ENCODE assay signal across 37 cellular contexts in the genomic region with DNA sequence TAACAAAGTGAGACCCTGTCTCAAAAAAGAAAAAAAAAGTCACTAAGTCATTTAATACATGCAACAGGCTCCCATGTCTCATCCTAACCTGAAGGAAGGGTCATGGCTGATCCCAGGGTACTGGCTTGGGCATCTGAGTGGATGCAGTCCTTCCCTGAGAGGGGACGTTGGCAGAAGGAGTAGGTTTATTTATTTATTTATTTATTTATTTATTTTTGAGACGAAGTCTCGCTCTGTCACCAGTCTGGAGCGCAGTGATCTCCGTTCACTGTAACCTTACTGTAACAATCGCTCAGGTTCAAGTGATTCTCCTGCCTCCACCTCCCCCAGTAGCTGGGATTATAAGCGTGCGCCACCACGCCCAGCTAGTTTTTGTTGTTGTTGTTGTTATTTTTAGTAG. TPM values are rescaled to one million over a fixed set of nuclear protein-coding genes. Genes with fewer than 3 reads are reported as not detected.
"Had no signal": no experiment of that assay in that cellular context is flagged by ENCODE, and none has a peak within 500 bp of the region (broad histone marks: within the 10 kb centered on the region; RNA-seq: fewer than 3 reads in every experiment).

No MANE protein-coding gene starts in this region.

- H3K9me3 Mint-ChIP-seq: activated B cell treated with CpG ODN at 0.5 μM for 24 hours; activated CD4-positive, alpha-beta memory T cell treated with anti-CD3 and anti-CD28 coated beads for 36 hours; activated CD4-positive, alpha-beta T cell treated with anti-CD3 and anti-CD28 coated beads, Interleukin-2, amount 10 ng/mL, durations not matched to agents 24 days and 14 days; activated CD8-positive, alpha-beta T cell treated with anti-CD3 and anti-CD28 coated beads for 36 hours; activated naive CD4-positive, alpha-beta T cell treated with anti-CD3 and anti-CD28 coated beads for 36 hours; activated naive CD4-positive, alpha-beta T cell treated with anti-CD3 and anti-CD28 coated beads, Interleukin-2, amount 50 U/mL, for 72 hours; activated naive CD8-positive, alpha-beta T cell treated with anti-CD3 and anti-CD28 coated beads for 36 hours; activated T-cell treated with anti-CD3 and anti-CD28 coated beads, Interleukin-2, amount 50 U/mL, for 4 hours; activated T-cell treated with anti-CD3 and anti-CD28 coated beads, Interleukin-2, amount 50 U/mL, for 72 hours; activated T-helper 1 cell treated with anti-CD3 and anti-CD28 coated beads, Interleukin-12 subunit alpha, Interleukin-12 subunit beta, Interleukin-2, Interleukin-4 antibody, amounts not matched to agents 30 ng/mL and 10 ng/mL and 1 ng/mL, durations not matched to agents 14 hours and 24 hours and 36 hours; activated T-helper 17 cell treated with anti-CD3 and anti-CD28 coated beads, Interleukin-2, amount 50 U/mL, for 72 hours; T-helper 1 cell treated with Interleukin-12 subunit alpha and Interleukin-12 subunit beta and Interleukin-4 antibody, amounts not matched to agents 30 μg/mL and 1 μg/mL, for 36 hours; T-helper 2 cell treated with Interferon-gamma antibody and Interleukin-4, amounts not matched to agents 5 μg/mL and 100 μg/mL, for 36 hours had no signal

- H3K4me3 Mint-ChIP-seq: activated B cell treated with CpG ODN at 0.5 μM for 24 hours; activated CD4-positive, alpha-beta memory T cell treated with anti-CD3 and anti-CD28 coated beads for 36 hours; activated CD4-positive, alpha-beta T cell treated with anti-CD3 and anti-CD28 coated beads, Interleukin-2, amount 10 ng/mL, durations not matched to agents 24 days and 14 days; activated CD8-positive, alpha-beta T cell treated with anti-CD3 and anti-CD28 coated beads for 36 hours; activated naive CD4-positive, alpha-beta T cell treated with anti-CD3 and anti-CD28 coated beads for 36 hours; activated naive CD8-positive, alpha-beta T cell treated with anti-CD3 and anti-CD28 coated beads for 36 hours; activated T-cell treated with anti-CD3 and anti-CD28 coated beads, Interleukin-2, amount 50 U/mL, for 4 hours; activated T-cell treated with anti-CD3 and anti-CD28 coated beads, Interleukin-2, amount 50 U/mL, for 72 hours; activated T-helper 1 cell treated with anti-CD3 and anti-CD28 coated beads, Interleukin-12 subunit alpha, Interleukin-12 subunit beta, Interleukin-2, Interleukin-4 antibody, amounts not matched to agents 30 ng/mL and 10 ng/mL and 1 ng/mL, durations not matched to agents 14 hours and 24 hours and 36 hours; activated T-helper 17 cell treated with anti-CD3 and anti-CD28 coated beads, Interleukin-2, amount 50 U/mL, for 72 hours; T-helper 1 cell treated with Interleukin-12 subunit alpha and Interleukin-12 subunit beta and Interleukin-4 antibody, amounts not matched to agents 30 μg/mL and 1 μg/mL, for 36 hours; T-helper 2 cell treated with Interferon-gamma antibody and Interleukin-4, amounts not matched to agents 5 μg/mL and 100 μg/mL, for 36 hours had no signal

- H3K4me1 ChIP-seq: adrenal gland had no signal

- DNase-seq: activated B cell treated with CpG ODN at 0.5 μM for 24 hours; activated CD4-positive, alpha-beta memory T cell treated with anti-CD3 and anti-CD28 coated beads for 36 hours; activated CD4-positive, alpha-beta T cell treated with anti-CD3 and anti-CD28 coated beads for 4 hours; activated CD4-positive, alpha-beta T cell treated with anti-CD3 and anti-CD28 coated beads, Interleukin-2, amount 10 ng/mL, durations not matched to agents 24 days and 14 days; activated CD4-positive, alpha-beta T cell treated with anti-CD3 and anti-CD28 coated beads, Interleukin-2, amount 50 U/mL, for 1 hour; activated CD4-positive, alpha-beta T cell treated with anti-CD3 and anti-CD28 coated beads, Interleukin-2, amount 50 U/mL, for 4 hours; activated CD4-positive, CD25-positive, alpha-beta regulatory T cell treated with anti-CD3 and anti-CD28 coated beads, Interleukin-2, amount 50 U/mL, for 72 hours; activated CD8-positive, alpha-beta memory T cell treated with anti-CD3 and anti-CD28 coated beads, Interleukin-2, amount 50 U/mL, for 4 hours; activated CD8-positive, alpha-beta T cell treated with anti-CD3 and anti-CD28 coated beads for 36 hours; activated effector memory CD4-positive, alpha-beta T cell treated with anti-CD3 and anti-CD28 coated beads, Interleukin-2, amount 50 U/mL, for 16 hours; activated gamma-delta T cell treated with Interleukin-2 at 50 U/mL for 16 hours; activated naive CD4-positive, alpha-beta T cell; activated naive CD4-positive, alpha-beta T cell treated with anti-CD3 and anti-CD28 coated beads for 36 hours; activated naive CD4-positive, alpha-beta T cell treated with anti-CD3 and anti-CD28 coated beads, Interleukin-2, amount 50 U/mL, for 16 hours; activated naive CD8-positive, alpha-beta T cell treated with anti-CD3 and anti-CD28 coated beads for 36 hours; activated T-cell treated with anti-CD3 and anti-CD28 coated beads for 4 hours; activated T-cell treated with anti-CD3 and anti-CD28 coated beads, Interleukin-2, amount 50 U/mL, for 1 hour; activated T-cell treated with anti-CD3 and anti-CD28 coated beads, Interleukin-2, amount 50 U/mL, for 4 hours; activated T-cell treated with anti-CD3 and anti-CD28 coated beads, Interleukin-2, amount 50 U/mL, for 72 hours; adrenal gland; amniotic stem cell; aorta; body of pancreas; brain microvascular endothelial cell; central memory CD4-positive, alpha-beta T cell; T-helper 2 cell; T-helper 9 cell had no signal

- H3K4me3 ChIP-seq: adrenal gland, body of pancreas, breast epithelium had no signal

- H3K27ac Mint-ChIP-seq: activated B cell treated with CpG ODN at 0.5 μM for 24 hours; activated CD4-positive, alpha-beta memory T cell treated with anti-CD3 and anti-CD28 coated beads for 36 hours; activated CD4-positive, alpha-beta T cell treated with anti-CD3 and anti-CD28 coated beads, Interleukin-2, amount 10 ng/mL, durations not matched to agents 24 days and 14 days; activated CD8-positive, alpha-beta T cell treated with anti-CD3 and anti-CD28 coated beads for 36 hours; activated naive CD4-positive, alpha-beta T cell treated with anti-CD3 and anti-CD28 coated beads for 36 hours; activated naive CD4-positive, alpha-beta T cell treated with anti-CD3 and anti-CD28 coated beads, Interleukin-2, amount 50 U/mL, for 72 hours; activated naive CD8-positive, alpha-beta T cell treated with anti-CD3 and anti-CD28 coated beads for 36 hours; activated T-cell treated with anti-CD3 and anti-CD28 coated beads, Interleukin-2, amount 50 U/mL, for 72 hours; activated T-helper 1 cell treated with anti-CD3 and anti-CD28 coated beads, Interleukin-12 subunit alpha, Interleukin-12 subunit beta, Interleukin-2, Interleukin-4 antibody, amounts not matched to agents 30 ng/mL and 10 ng/mL and 1 ng/mL, durations not matched to agents 14 hours and 24 hours and 36 hours; activated T-helper 17 cell treated with anti-CD3 and anti-CD28 coated beads, Interleukin-2, amount 50 U/mL, for 72 hours; T-helper 1 cell treated with Interleukin-12 subunit alpha and Interleukin-12 subunit beta and Interleukin-4 antibody, amounts not matched to agents 30 μg/mL and 1 μg/mL, for 36 hours; T-helper 2 cell treated with Interferon-gamma antibody and Interleukin-4, amounts not matched to agents 5 μg/mL and 100 μg/mL, for 36 hours had no signal

- ATAC-seq: activated CD8-positive, alpha-beta T cell treated with anti-CD3 and anti-CD28 coated beads for 36 hours; activated naive CD4-positive, alpha-beta T cell treated with anti-CD3 and anti-CD28 coated beads, Interleukin-2, amount 50 U/mL, for 72 hours; activated T-cell treated with anti-CD3 and anti-CD28 coated beads, Interleukin-2, amount 50 U/mL, for 4 hours; activated T-cell treated with anti-CD3 and anti-CD28 coated beads, Interleukin-2, amount 50 U/mL, for 72 hours; activated T-helper 17 cell treated with anti-CD3 and anti-CD28 coated beads, Interleukin-2, amount 50 U/mL, for 72 hours; body of pancreas had no signal

- H3K9me3 ChIP-seq: adrenal gland, body of pancreas, breast epithelium had no signal

- H3K36me3 ChIP-seq: adrenal gland, brain microvascular endothelial cell, breast epithelium had no signal

- H3K27ac ChIP-seq: adrenal gland, body of pancreas, brain microvascular endothelial cell, breast epithelium, VCaP had no signal

- H3K36me3 Mint-ChIP-seq: activated CD4-positive, alpha-beta memory T cell treated with anti-CD3 and anti-CD28 coated beads for 36 hours; activated naive CD4-positive, alpha-beta T cell treated with anti-CD3 and anti-CD28 coated beads, Interleukin-2, amount 50 U/mL, for 72 hours; activated naive CD8-positive, alpha-beta T cell treated with anti-CD3 and anti-CD28 coated beads for 36 hours had no signal

RNA-seq across cellular contexts. Expression of gene CISTR, which starts 17.4 kb away (rescaled TPM):
- total RNA-seq: activated B cell treated with CpG ODN at 0.5 μM for 24 hours; activated CD4-positive, alpha-beta memory T cell treated with anti-CD3 and anti-CD28 coated beads for 36 hours; activated CD4-positive, alpha-beta T cell treated with anti-CD3 and anti-CD28 coated beads, Interleukin-2, amount 10 ng/mL, durations not matched to agents 24 days and 14 days; activated CD8-positive, alpha-beta memory T cell treated with anti-CD3 and anti-CD28 coated beads for 36 hours; activated CD8-positive, alpha-beta T cell treated with anti-CD3 and anti-CD28 coated beads for 36 hours; activated naive CD4-positive, alpha-beta T cell treated with anti-CD3 and anti-CD28 coated beads for 36 hours; activated naive CD4-positive, alpha-beta T cell treated with anti-CD3 and anti-CD28 coated beads, Interleukin-2, amount 50 U/mL, for 72 hours; activated naive CD8-positive, alpha-beta T cell treated with anti-CD3 and anti-CD28 coated beads for 36 hours; activated T-cell treated with anti-CD3 and anti-CD28 coated beads, Interleukin-2, amount 50 U/mL, for 4 hours; activated T-cell treated with anti-CD3 and anti-CD28 coated beads, Interleukin-2, amount 50 U/mL, for 72 hours; activated T-helper 1 cell treated with anti-CD3 and anti-CD28 coated beads, Interleukin-12 subunit alpha, Interleukin-12 subunit beta, Interleukin-2, Interleukin-4 antibody, amounts not matched to agents 30 ng/mL and 10 ng/mL and 1 ng/mL, durations not matched to agents 14 hours and 24 hours and 36 hours; activated T-helper 17 cell treated with anti-CD3 and anti-CD28 coated beads, Interleukin-2, amount 50 U/mL, for 72 hours; adrenal gland; aorta; astrocyte; body of pancreas; breast epithelium; cerebellum had no signal
- polyA plus RNA-seq: adrenal gland, aorta had no signal
